In the genomic region with DNA sequence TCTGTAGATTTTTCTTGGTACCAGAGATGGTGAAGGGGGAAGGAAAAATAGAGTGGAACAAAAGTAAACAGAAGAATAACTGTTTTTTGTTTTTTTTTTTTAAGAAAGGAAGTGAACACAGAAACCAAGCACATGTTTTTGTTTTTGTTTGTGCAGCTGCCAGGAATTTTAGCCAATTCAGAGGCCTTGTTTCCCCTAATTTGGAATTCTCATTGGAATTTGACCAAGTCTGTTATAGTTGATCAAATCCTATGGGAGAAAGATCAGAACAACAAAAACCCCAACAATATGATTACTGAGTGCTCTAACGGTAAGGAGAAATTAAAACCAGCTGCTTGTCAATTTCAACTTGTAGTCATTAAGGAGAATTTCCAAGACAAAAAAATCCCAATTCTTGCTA, we compare ENCODE assay signal across 23 cellular contexts. TPM values are rescaled to one million over a fixed set of nuclear protein-coding genes. Genes with fewer than 3 reads are reported as not detected.
"Had no signal": no experiment of that assay in that cellular context is flagged by ENCODE, and none has a peak within 500 bp of the region (broad histone marks: within the 10 kb centered on the region; RNA-seq: fewer than 3 reads in every experiment).

No MANE protein-coding gene starts in this region.

- ATAC-seq: activated CD4-positive, alpha-beta T cell treated with anti-CD3 and anti-CD28 coated beads for 36 hours; activated CD8-positive, alpha-beta memory T cell treated with anti-CD3 and anti-CD28 coated beads, Interleukin-2, amount 10 ng/mL, durations not matched to agents 7 days and 5 days; activated T-helper 17 cell treated with anti-CD3 and anti-CD28 coated beads, Interleukin-2, amount 50 U/mL, for 72 hours; body of pancreas; naive thymus-derived CD8-positive, alpha-beta T cell had no signal

- H3K27ac ChIP-seq: body of pancreas, ovary, vagina had no signal

- H3K9me3 ChIP-seq: body of pancreas, ovary, vagina had no signal

- H3K4me3 ChIP-seq: body of pancreas, ovary, vagina had no signal

- DNase-seq: activated CD4-positive, alpha-beta memory T cell treated with anti-CD3 and anti-CD28 coated beads, Interleukin-2, amount 10 ng/mL, durations not matched to agents 7 days and 5 days; activated CD4-positive, alpha-beta T cell treated with anti-CD3 and anti-CD28 coated beads for 36 hours; activated CD8-positive, alpha-beta memory T cell treated with anti-CD3 and anti-CD28 coated beads, Interleukin-2, amount 10 ng/mL, durations not matched to agents 7 days and 5 days; activated naive CD4-positive, alpha-beta T cell treated with Interleukin-2 at 50 U/mL for 16 hours; activated naive CD8-positive, alpha-beta T cell treated with anti-CD3 and anti-CD28 coated beads, Interleukin-2, amount 10 ng/mL, durations not matched to agents 7 days and 5 days; activated T-cell treated with anti-CD3 and anti-CD28 coated beads, Interleukin-2, amount 50 U/mL, for 1 hour; body of pancreas; central memory CD4-positive, alpha-beta T cell; head of caudate nucleus; mesendoderm; naive thymus-derived CD8-positive, alpha-beta T cell; ovary; stimulated activated naive CD4-positive, alpha-beta T cell treated with Interleukin-2 at 50 U/mL for 16 hours; substantia nigra; T-helper 2 cell had no signal

- H3K27me3 ChIP-seq: body of pancreas, ovary, vagina had no signal

- H3K36me3 ChIP-seq: ovary, vagina had no signal

- H3K4me1 ChIP-seq: body of pancreas had no signal

RNA-seq across cellular contexts. Expression of gene IL22RA2, which starts 18.2 kb away (rescaled TPM):
- total RNA-seq: activated CD4-positive, alpha-beta memory T cell treated with anti-CD3 and anti-CD28 coated beads, Interleukin-2, amount 10 ng/mL, durations not matched to agents 7 days and 5 days; activated CD4-positive, alpha-beta T cell treated with anti-CD3 and anti-CD28 coated beads for 36 hours; activated CD8-positive, alpha-beta memory T cell treated with anti-CD3 and anti-CD28 coated beads, Interleukin-2, amount 10 ng/mL, durations not matched to agents 7 days and 5 days; activated naive CD8-positive, alpha-beta T cell treated with anti-CD3 and anti-CD28 coated beads, Interleukin-2, amount 10 ng/mL, durations not matched to agents 7 days and 5 days; activated T-helper 17 cell treated with anti-CD3 and anti-CD28 coated beads, Interleukin-2, amount 50 U/mL, for 72 hours; body of pancreas; frontal cortex; kidney epithelial cell; mucosa of gallbladder; naive thymus-derived CD8-positive, alpha-beta T cell; ovary; pulmonary artery endothelial cell; SK-MEL-5; vagina had no signal
- polyA plus RNA-seq: liver; naive thymus-derived CD8-positive, alpha-beta T cell; ovary had no signal
